In the genomic region with DNA sequence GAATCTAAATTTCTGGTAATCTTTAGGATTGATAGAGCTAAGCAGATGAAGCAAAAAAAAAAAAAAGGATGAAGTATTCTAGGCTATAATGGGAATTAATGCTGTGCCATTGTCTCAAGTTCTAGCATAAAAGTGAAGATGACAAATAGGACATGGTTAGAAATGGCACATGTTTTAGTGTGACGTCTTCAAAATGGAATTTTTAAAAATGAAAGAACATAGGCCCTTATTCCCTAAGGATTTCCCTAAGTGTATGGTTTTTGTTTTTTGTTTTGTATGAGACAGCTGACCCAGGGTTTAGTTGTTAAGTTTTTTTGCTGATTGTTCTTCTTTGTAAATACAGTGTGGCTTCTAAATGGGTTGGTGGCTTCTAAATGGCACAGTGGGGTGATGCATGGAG, we compare ENCODE assay signal across 16 cellular contexts. TPM values are rescaled to one million over a fixed set of nuclear protein-coding genes. Genes with fewer than 3 reads are reported as not detected.
DNase-seq lines count a peak whose midpoint lies in the region; ATAC-seq and TF ChIP-seq lines count a peak whose summit lies in the region.
"Had no signal": no experiment of that assay in that cellular context is flagged by ENCODE, and none has a peak within 500 bp of the region (broad histone marks: within the 10 kb centered on the region; RNA-seq: fewer than 3 reads in every experiment).

No MANE protein-coding gene starts in this region.

- H3K27ac Mint-ChIP-seq in activated CD8-positive, alpha-beta T cell treated with anti-CD3 and anti-CD28 coated beads for 36 hours, result peak overlapping the region; percentile 35
- no peak overlapping the region for H3K27ac Mint-ChIP-seq in activated CD8-positive, alpha-beta T cell treated with anti-CD3 and anti-CD28 coated beads, Interleukin-2, amount 10 ng/mL, durations not matched to agents 7 days and 5 days
- H3K27ac Mint-ChIP-seq in effector memory CD8-positive, alpha-beta T cell, result peak overlapping the region; percentile 13 to 47

- no peaks in the 10 kb centered on the region for H3K9me3 ChIP-seq in GM23248 (ENCODE audit: low read depth)
- no peaks in the 10 kb centered on the region for H3K9me3 ChIP-seq in psoas muscle
- H3K9me3 ChIP-seq: mucosa of descending colon, SJCRH30 had no signal

- CTCF ChIA-PET in activated CD8-positive, alpha-beta T cell treated with anti-CD3 and anti-CD28 coated beads for 36 hours (lab: Charles Lee), result no interaction called here
- CTCF ChIA-PET in activated CD8-positive, alpha-beta T cell treated with anti-CD3 and anti-CD28 coated beads, Interleukin-2, amount 10 ng/mL, durations not matched to agents 7 days and 5 days (lab: Charles Lee), result no interaction called here

- H3K4me1 ChIP-seq in GM23248 (ENCODE audit: insufficient read depth) (peaks cover 57% of the 10 kb centered on the region), psoas muscle (peaks cover 95% of the 10 kb centered on the region)

- H3K79me2 ChIP-seq in GM23248 (ENCODE audit: insufficient read depth), result peaks cover 94% of the 10 kb centered on the region

- POLR2A ChIA-PET in activated CD8-positive, alpha-beta T cell treated with anti-CD3 and anti-CD28 coated beads for 36 hours (lab: Charles Lee), result no interaction called here
- POLR2A ChIA-PET in activated CD8-positive, alpha-beta T cell treated with anti-CD3 and anti-CD28 coated beads, Interleukin-2, amount 10 ng/mL, durations not matched to agents 7 days and 5 days (lab: Charles Lee), result interaction anchor here (0.7 kb wide), 1 partner anchor 923 kb away, joined by 6 read pairs; no protein-coding TSS in a partner anchor

- no peak for ATAC-seq in activated CD8-positive, alpha-beta T cell treated with anti-CD3 and anti-CD28 coated beads for 36 hours
- no peak for ATAC-seq in activated CD8-positive, alpha-beta T cell treated with anti-CD3 and anti-CD28 coated beads, Interleukin-2, amount 10 ng/mL, durations not matched to agents 7 days and 5 days
- ATAC-seq in effector memory CD8-positive, alpha-beta T cell (replicated peaks), result no peak
- ATAC-seq in psoas muscle (no peak), GM21737 (IDR thresholded peaks at IDR 0.05; ENCODE audit: unreplicated experiment) (no peak)
- ATAC-seq: mucosa of descending colon had no signal

- no peak overlapping the region for H3K9ac ChIP-seq in GM23248

- no peak overlapping the region for H3K4me3 Mint-ChIP-seq in activated CD8-positive, alpha-beta T cell treated with anti-CD3 and anti-CD28 coated beads for 36 hours
- no peak overlapping the region for H3K4me3 Mint-ChIP-seq in activated CD8-positive, alpha-beta T cell treated with anti-CD3 and anti-CD28 coated beads, Interleukin-2, amount 10 ng/mL, durations not matched to agents 7 days and 5 days
- H3K4me3 Mint-ChIP-seq in effector memory CD8-positive, alpha-beta T cell, result no peak overlapping the region

- peaks cover 28% of the 10 kb centered on the region for H3F3A ChIP-seq in GM23248 (ENCODE audit: insufficient read depth)

- H3K27me3 ChIP-seq in GM23248 (replicated peaks; ENCODE audit: insufficient read depth) (no peaks in the 10 kb centered on the region), psoas muscle (ENCODE audit: insufficient read depth in 3 of 3, low read length in 2 of 3) (no peaks in the 10 kb centered on the region)
- H3K27me3 ChIP-seq: SJCRH30 had no signal

- TF ChIP-seq CTCF in activated CD8-positive, alpha-beta T cell treated with anti-CD3 and anti-CD28 coated beads for 36 hours (IDR thresholded peaks at IDR 0.05), result no peak
- TF ChIP-seq CTCF in psoas muscle (IDR thresholded peaks at IDR 0.05), result no peak

- H3K9me3 Mint-ChIP-seq in activated CD8-positive, alpha-beta T cell treated with anti-CD3 and anti-CD28 coated beads for 36 hours, result no peaks in the 10 kb centered on the region
- H3K9me3 Mint-ChIP-seq in activated CD8-positive, alpha-beta T cell treated with anti-CD3 and anti-CD28 coated beads, Interleukin-2, amount 10 ng/mL, durations not matched to agents 7 days and 5 days (ENCODE audit: insufficient read depth), result no peaks in the 10 kb centered on the region
- no peaks in the 10 kb centered on the region for H3K9me3 Mint-ChIP-seq in effector memory CD8-positive, alpha-beta T cell

- H3K27me3 Mint-ChIP-seq in activated CD8-positive, alpha-beta T cell treated with anti-CD3 and anti-CD28 coated beads for 36 hours, result no peaks in the 10 kb centered on the region
- H3K27me3 Mint-ChIP-seq in activated CD8-positive, alpha-beta T cell treated with anti-CD3 and anti-CD28 coated beads, Interleukin-2, amount 10 ng/mL, durations not matched to agents 7 days and 5 days (ENCODE audit: low read depth), result no peaks in the 10 kb centered on the region
- no peaks in the 10 kb centered on the region for H3K27me3 Mint-ChIP-seq in effector memory CD8-positive, alpha-beta T cell

- H3K27ac ChIP-seq in GM23248 (no peak overlapping the region), psoas muscle (no peak overlapping the region)
- H3K27ac ChIP-seq: 22Rv1, SJCRH30 had no signal

- no peak for DNase-seq in activated CD8-positive, alpha-beta T cell treated with anti-CD3 and anti-CD28 coated beads for 36 hours
- DNase-seq in activated CD8-positive, alpha-beta T cell treated with anti-CD3 and anti-CD28 coated beads, Interleukin-2, amount 10 ng/mL, durations not matched to agents 7 days and 5 days, result no peak
- DNase-seq in GM23248 (peak; percentile 61), psoas muscle (no peak), COLO829 (ENCODE audit: low spot score) (no peak)
- no peak for DNase-seq in effector memory CD8-positive, alpha-beta T cell
- DNase-seq in activated CD8-positive, alpha-beta memory T cell treated with anti-CD3 and anti-CD28 coated beads, Interleukin-2, amount 50 U/mL, for 4 hours, result no peak
- DNase-seq: activated CD4-positive, alpha-beta T cell treated with anti-CD3 and anti-CD28 coated beads for 4 hours; Calu3; kidney glomerular epithelial cell; mucosa of descending colon; NCI-H2029 treated with DMSO at 0.1 percent for 48 hours; NCI-H524; SJCRH30 had no signal

- peak overlapping the region; percentile 62 for H3K4me2 ChIP-seq in GM23248 (ENCODE audit: unreplicated experiment)

- in situ Hi-C loops in GM23248 (cut with MboI), result no loop called here

- H3K36me3 ChIP-seq in GM23248 (ENCODE audit: low read depth) (peaks cover 10% of the 10 kb centered on the region; the same call in 1 of the 2 replicates), psoas muscle (ENCODE audit: insufficient read depth in 1 of 2, low read depth in 1 of 2) (peaks cover 0 to 6% of the 10 kb centered on the region in 2 donors)

- H3K4me3 ChIP-seq in GM23248 (no peak overlapping the region), psoas muscle (peak overlapping the region; percentile 43)
- H3K4me3 ChIP-seq: mucosa of descending colon, SJCRH30 had no signal

- 45 to 57% methylated on average over 1 of the region's 1 CpG for WGBS in GM23248 (ENCODE audit: low coverage in 1 of 2, low lambda C conversion rate in 2 of 2, missing lambda C conversion rate in 2 of 2), 2 experiments
- 31 to 59% (median 53%) methylated on average over 1 of the region's 1 CpG for WGBS in psoas muscle, 3 donors

- intact Hi-C loops in activated CD8-positive, alpha-beta T cell treated with anti-CD3 and anti-CD28 coated beads for 36 hours (cut with micrococcal nuclease), result loop anchor here (10.0 kb wide), 2 partner anchors 106 to 236 kb away; no protein-coding TSS in a partner anchor
- intact Hi-C loops in psoas muscle (cut with DNase I), result loop anchor here (5.0 to 10.0 kb wide), 5 partner anchors 33 to 396 kb away; no protein-coding TSS in a partner anchor

- no peaks in the 10 kb centered on the region for H3K9me2 ChIP-seq in GM23248 (ENCODE audit: insufficient read depth)

- H2AFZ ChIP-seq in GM23248, result no peak overlapping the region

- peaks cover 36% of the 10 kb centered on the region for H3K36me3 Mint-ChIP-seq in activated CD8-positive, alpha-beta T cell treated with anti-CD3 and anti-CD28 coated beads for 36 hours (ENCODE audit: low read depth)
- peaks cover 69% of the 10 kb centered on the region for H3K36me3 Mint-ChIP-seq in activated CD8-positive, alpha-beta T cell treated with anti-CD3 and anti-CD28 coated beads, Interleukin-2, amount 10 ng/mL, durations not matched to agents 7 days and 5 days (ENCODE audit: low read depth)
- H3K36me3 Mint-ChIP-seq in effector memory CD8-positive, alpha-beta T cell (ENCODE audit: insufficient read depth), result peaks cover 34% of the 10 kb centered on the region

- H4K20me1 ChIP-seq in GM23248 (ENCODE audit: insufficient read depth), result no peaks in the 10 kb centered on the region

- peaks cover 87% of the 10 kb centered on the region for H3K4me1 Mint-ChIP-seq in activated CD8-positive, alpha-beta T cell treated with anti-CD3 and anti-CD28 coated beads for 36 hours (ENCODE audit: low read depth)
- H3K4me1 Mint-ChIP-seq in activated CD8-positive, alpha-beta T cell treated with anti-CD3 and anti-CD28 coated beads, Interleukin-2, amount 10 ng/mL, durations not matched to agents 7 days and 5 days (ENCODE audit: low read depth), result peaks cover 80% of the 10 kb centered on the region
- H3K4me1 Mint-ChIP-seq in effector memory CD8-positive, alpha-beta T cell (ENCODE audit: low read depth in 2 of 2), result peaks cover 63 to 90% of the 10 kb centered on the region in 2 donors

RNA-seq across cellular contexts. Expression of a gene that starts 7.1 kb away (rescaled TPM):
- 10 to 100 TPM; 30.8 to 31.9 TPM for total RNA-seq in activated CD8-positive, alpha-beta T cell treated with anti-CD3 and anti-CD28 coated beads for 36 hours
- total RNA-seq in activated CD8-positive, alpha-beta T cell treated with anti-CD3 and anti-CD28 coated beads, Interleukin-2, amount 10 ng/mL, durations not matched to agents 7 days and 5 days, result 10 to 100 TPM; 47.7 to 51.8 TPM
- total RNA-seq in GM23248 (2014; rRNA removed; shearing (Covaris generic)), result 23.3 and 37.8 TPM in 2 replicates
- polyA plus RNA-seq in GM23248 (2016; fragmentation: Nextera tagmentation; extraction: Ambion mirVana) (25.2 and 29.5 TPM in 2 replicates), psoas muscle (10 to 100 TPM in 2 of 3 donors, 1 to 10 TPM in 1; 5.1 to 22.3 (median 14.3) TPM)
- 10 to 100 TPM; 17.6 to 51.9 (median 21.9) TPM for total RNA-seq in psoas muscle
